1 cellular context compared by ENCODE assay signal in the genomic region with DNA sequence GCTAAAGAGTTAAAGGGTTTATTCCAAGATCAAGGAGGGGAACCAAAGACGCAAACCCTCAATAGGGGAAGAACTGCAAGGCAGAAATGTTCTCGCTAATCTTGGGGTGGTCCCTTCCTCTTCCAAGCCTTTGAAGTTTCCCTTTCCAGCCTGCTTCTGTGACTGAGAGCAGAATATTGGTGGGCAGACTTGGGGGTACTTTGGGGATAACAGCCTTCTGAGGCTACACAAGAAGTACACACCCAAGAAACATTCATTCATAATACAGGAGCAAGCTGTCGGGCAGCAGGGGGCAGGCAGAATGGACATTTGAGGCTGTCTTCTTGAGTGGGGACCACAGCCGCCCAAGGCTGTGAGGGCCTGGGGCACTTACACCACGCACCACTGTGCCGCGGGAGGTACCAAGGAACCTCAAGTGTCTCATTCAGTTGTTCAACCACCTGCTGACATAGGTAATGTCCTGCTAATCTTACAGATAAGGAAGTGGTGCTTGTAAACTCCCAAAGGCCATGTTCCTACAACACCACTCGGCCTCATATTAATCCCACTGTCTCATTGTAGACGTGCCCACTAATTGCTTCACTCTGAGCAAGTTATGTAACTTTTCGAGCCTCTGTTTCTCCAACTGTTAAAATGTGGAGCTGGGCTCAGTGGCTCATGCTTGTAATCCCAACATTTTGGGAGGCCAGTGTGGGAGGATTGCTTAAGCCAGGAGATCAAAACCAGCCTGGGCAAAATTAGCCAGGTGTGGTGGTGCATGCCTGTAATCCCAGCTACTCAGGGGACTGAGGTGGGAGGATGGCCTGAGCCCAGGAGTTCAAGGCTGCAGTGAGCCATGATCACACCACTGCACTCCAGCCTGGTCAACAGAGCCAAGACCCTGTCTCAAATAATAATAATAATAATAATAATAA.
A peak's percentile ranks its signal among the peaks of the same experiment; 100 is the strongest.
TF ChIP-seq lines count a peak whose summit lies in the region.

No MANE protein-coding gene starts in this region.

TF ChIP-seq in K562, 482 proteins besides CTCF, POLR2A, EP300 and RAD21:
- TF ChIP-seq, protein P1, sequence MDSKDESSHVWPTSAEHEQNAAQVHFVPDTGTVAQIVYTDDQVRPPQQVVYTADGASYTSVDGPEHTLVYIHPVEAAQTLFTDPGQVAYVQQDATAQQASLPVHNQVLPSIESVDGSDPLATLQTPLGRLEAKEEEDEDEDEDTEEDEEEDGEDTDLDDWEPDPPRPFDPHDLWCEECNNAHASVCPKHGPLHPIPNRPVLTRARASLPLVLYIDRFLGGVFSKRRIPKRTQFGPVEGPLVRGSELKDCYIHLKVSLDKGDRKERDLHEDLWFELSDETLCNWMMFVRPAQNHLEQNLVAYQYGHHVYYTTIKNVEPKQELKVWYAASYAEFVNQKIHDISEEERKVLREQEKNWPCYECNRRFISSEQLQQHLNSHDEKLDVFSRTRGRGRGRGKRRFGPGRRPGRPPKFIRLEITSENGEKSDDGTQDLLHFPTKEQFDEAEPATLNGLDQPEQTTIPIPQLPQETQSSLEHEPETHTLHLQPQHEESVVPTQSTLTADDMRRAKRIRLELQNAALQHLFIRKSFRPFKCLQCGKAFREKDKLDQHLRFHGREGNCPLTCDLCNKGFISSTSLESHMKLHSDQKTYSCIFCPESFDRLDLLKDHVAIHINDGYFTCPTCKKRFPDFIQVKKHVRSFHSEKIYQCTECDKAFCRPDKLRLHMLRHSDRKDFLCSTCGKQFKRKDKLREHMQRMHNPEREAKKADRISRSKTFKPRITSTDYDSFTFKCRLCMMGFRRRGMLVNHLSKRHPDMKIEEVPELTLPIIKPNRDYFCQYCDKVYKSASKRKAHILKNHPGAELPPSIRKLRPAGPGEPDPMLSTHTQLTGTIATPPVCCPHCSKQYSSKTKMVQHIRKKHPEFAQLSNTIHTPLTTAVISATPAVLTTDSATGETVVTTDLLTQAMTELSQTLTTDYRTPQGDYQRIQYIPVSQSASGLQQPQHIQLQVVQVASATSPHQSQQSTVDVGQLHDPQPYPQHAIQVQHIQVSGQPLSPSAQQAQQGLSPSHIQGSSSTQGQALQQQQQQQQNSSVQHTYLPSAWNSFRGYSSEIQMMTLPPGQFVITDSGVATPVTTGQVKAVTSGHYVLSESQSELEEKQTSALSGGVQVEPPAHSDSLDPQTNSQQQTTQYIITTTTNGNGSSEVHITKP (IDR thresholded peaks at IDR 0.05; ENCODE audit: partially characterized antibody): peak; percentile 55
- TF ChIP-seq ZNF3 (CRISPR knock-in tag; IDR thresholded peaks at IDR 0.05): no peak
- 0 out of 2 replicates have a peak, but pooled peaks have one; percentile 19 for TF ChIP-seq MTA3 (IDR thresholded peaks at IDR 0.05; ENCODE audit: borderline replicate concordance)
